Comparison of ENCODE assay signal across 17 cellular contexts in the genomic region with DNA sequence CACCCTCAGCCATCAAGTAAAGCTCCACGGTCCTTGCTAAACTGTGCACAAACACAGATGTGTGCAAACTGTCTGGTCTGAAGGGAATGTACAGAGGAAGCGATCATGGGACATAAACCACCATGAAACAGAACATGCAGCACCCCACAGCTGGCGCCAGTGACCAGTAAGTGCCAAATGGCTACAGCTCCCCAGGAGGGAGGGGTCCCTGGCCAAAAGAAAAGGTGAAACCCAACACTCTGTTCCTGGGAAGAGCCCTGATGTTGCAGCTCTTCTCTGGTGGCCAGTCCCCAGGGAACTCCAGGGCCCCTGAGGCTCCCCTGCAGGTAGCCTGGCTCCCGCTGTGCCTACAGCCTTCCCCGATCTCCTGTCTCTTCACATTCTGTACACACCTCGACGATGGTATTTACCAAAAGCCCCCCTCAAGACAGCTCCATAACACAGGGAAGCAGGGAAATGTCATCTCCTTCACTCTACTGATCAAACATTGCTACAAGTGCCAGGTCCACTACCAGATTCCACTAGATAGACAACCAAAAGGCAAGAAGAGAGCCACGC. TPM values are rescaled to one million over a fixed set of nuclear protein-coding genes. Genes with fewer than 3 reads are reported as not detected.
DNase-seq lines count a peak whose midpoint lies in the region; ATAC-seq, FAIRE-seq and TF ChIP-seq lines count a peak whose summit lies in the region.
"Had no signal": no experiment of that assay in that cellular context is flagged by ENCODE, and none has a peak within 500 bp of the region (broad histone marks: within the 10 kb centered on the region; RNA-seq: fewer than 3 reads in every experiment).

No MANE protein-coding gene starts in this region.

- peaks cover 32% of the 10 kb centered on the region for H3K4me1 Mint-ChIP-seq in activated CD8-positive, alpha-beta T cell treated with anti-CD3 and anti-CD28 coated beads, Interleukin-2, amount 10 ng/mL, durations not matched to agents 7 days and 5 days (ENCODE audit: low read depth)
- H3K4me1 Mint-ChIP-seq in activated CD8-positive, alpha-beta T cell treated with anti-CD3 and anti-CD28 coated beads for 36 hours (ENCODE audit: low read depth): peaks cover 27% of the 10 kb centered on the region
- peaks cover 19 to 37% of the 10 kb centered on the region in 2 donors for H3K4me1 Mint-ChIP-seq in stimulated activated naive B cell treated with anti-CD40 and anti-IgM and Interleukin-4, amounts not matched to agents 10 μg/mL and 1 μg/mL and 100 μg/mL, for 72 hours

- peak overlapping the region; percentile 15 for H3K4me3 Mint-ChIP-seq in activated CD8-positive, alpha-beta T cell treated with anti-CD3 and anti-CD28 coated beads, Interleukin-2, amount 10 ng/mL, durations not matched to agents 7 days and 5 days
- no peak overlapping the region for H3K4me3 Mint-ChIP-seq in activated CD8-positive, alpha-beta T cell treated with anti-CD3 and anti-CD28 coated beads for 36 hours
- H3K4me3 Mint-ChIP-seq in stimulated activated naive B cell treated with anti-CD40 and anti-IgM and Interleukin-4, amounts not matched to agents 10 μg/mL and 1 μg/mL and 100 μg/mL, for 72 hours: no peak overlapping the region
- H3K4me3 Mint-ChIP-seq: activated naive CD8-positive, alpha-beta T cell treated with anti-CD3 and anti-CD28 coated beads, Interleukin-2, amount 10 ng/mL, durations not matched to agents 7 days and 5 days had no signal

- TF ChIP-seq POLR2A in Peyer's patch (IDR thresholded peaks at IDR 0.05): no peak
- no peak for TF ChIP-seq POLR2A in gastroesophageal sphincter (IDR thresholded peaks at IDR 0.05)
- TF ChIP-seq POLR2A in right lobe of liver (IDR thresholded peaks at IDR 0.05): no peak

- FAIRE-seq in kidney (lab: Jason Lieb, UNC): no peak

- POLR2A ChIA-PET in activated CD8-positive, alpha-beta T cell treated with anti-CD3 and anti-CD28 coated beads, Interleukin-2, amount 10 ng/mL, durations not matched to agents 7 days and 5 days (lab: Charles Lee): no interaction called here
- POLR2A ChIA-PET in activated CD8-positive, alpha-beta T cell treated with anti-CD3 and anti-CD28 coated beads for 36 hours (lab: Charles Lee): interaction anchor here (0.8 kb wide), 1 partner anchor 90 kb away, joined by 3 read pairs; no protein-coding TSS in a partner anchor

- intact Hi-C loops in activated CD8-positive, alpha-beta T cell treated with anti-CD3 and anti-CD28 coated beads for 36 hours (cut with micrococcal nuclease): no loop called here
- intact Hi-C loops in kidney (cut with DNase I) (no loop called here), right lobe of liver (cut with DNase I) (no loop called here)

- no peak overlapping the region for H3K27ac Mint-ChIP-seq in activated CD8-positive, alpha-beta T cell treated with anti-CD3 and anti-CD28 coated beads, Interleukin-2, amount 10 ng/mL, durations not matched to agents 7 days and 5 days
- H3K27ac Mint-ChIP-seq in activated CD8-positive, alpha-beta T cell treated with anti-CD3 and anti-CD28 coated beads for 36 hours: no peak overlapping the region
- peak overlapping the region; percentile 32 for H3K27ac Mint-ChIP-seq in stimulated activated naive B cell treated with anti-CD40 and anti-IgM and Interleukin-4, amounts not matched to agents 10 μg/mL and 1 μg/mL and 100 μg/mL, for 72 hours
- H3K27ac Mint-ChIP-seq: activated naive CD8-positive, alpha-beta T cell treated with anti-CD3 and anti-CD28 coated beads, Interleukin-2, amount 10 ng/mL, durations not matched to agents 7 days and 5 days; HFFc6 had no signal

- TF ChIP-seq CTCF in activated CD8-positive, alpha-beta T cell treated with anti-CD3 and anti-CD28 coated beads for 36 hours (IDR thresholded peaks at IDR 0.05): no peak
- TF ChIP-seq CTCF in Peyer's patch (IDR thresholded peaks at IDR 0.05): no peak
- no peak for TF ChIP-seq CTCF in kidney (IDR thresholded peaks at IDR 0.05; ENCODE audit: borderline replicate concordance, extremely low read depth, insufficient read depth)
- no peak for TF ChIP-seq CTCF in gastroesophageal sphincter (IDR thresholded peaks at IDR 0.05)
- no peak for TF ChIP-seq CTCF in right lobe of liver (IDR thresholded peaks at IDR 0.05)

- H3K9me3 Mint-ChIP-seq in activated CD8-positive, alpha-beta T cell treated with anti-CD3 and anti-CD28 coated beads, Interleukin-2, amount 10 ng/mL, durations not matched to agents 7 days and 5 days (ENCODE audit: insufficient read depth): no peaks in the 10 kb centered on the region
- H3K9me3 Mint-ChIP-seq in activated CD8-positive, alpha-beta T cell treated with anti-CD3 and anti-CD28 coated beads for 36 hours: no peaks in the 10 kb centered on the region
- H3K9me3 Mint-ChIP-seq in stimulated activated naive B cell treated with anti-CD40 and anti-IgM and Interleukin-4, amounts not matched to agents 10 μg/mL and 1 μg/mL and 100 μg/mL, for 72 hours: no peaks in the 10 kb centered on the region
- H3K9me3 Mint-ChIP-seq: activated naive CD8-positive, alpha-beta T cell treated with anti-CD3 and anti-CD28 coated beads, Interleukin-2, amount 10 ng/mL, durations not matched to agents 7 days and 5 days; HFFc6 had no signal

- no peak for TF ChIP-seq EP300 in gastroesophageal sphincter (IDR thresholded peaks at IDR 0.05)

- H3K4me3 ChIP-seq in Peyer's patch (no peak overlapping the region), kidney (ENCODE audit: low read length in 2 of 2) (no peak overlapping the region), gastroesophageal sphincter (no peak overlapping the region), right lobe of liver (no peak overlapping the region)

- no peak overlapping the region for H3K27ac ChIP-seq in Peyer's patch
- H3K27ac ChIP-seq in kidney (ENCODE audit: low read depth in 2 of 2, low read length in 2 of 2): no peak overlapping the region
- H3K27ac ChIP-seq in gastroesophageal sphincter: no peak overlapping the region
- no peak overlapping the region for H3K27ac ChIP-seq in right lobe of liver
- H3K27ac ChIP-seq: HL-60 had no signal

- DNase-seq in activated CD8-positive, alpha-beta T cell treated with anti-CD3 and anti-CD28 coated beads, Interleukin-2, amount 10 ng/mL, durations not matched to agents 7 days and 5 days: peak; percentile 18
- DNase-seq in activated CD8-positive, alpha-beta T cell treated with anti-CD3 and anti-CD28 coated beads for 36 hours: no peak
- DNase-seq in Peyer's patch: peak in 2 of 3 donors; percentile 26 to 33
- DNase-seq in kidney: peak; percentile 42
- no peak for DNase-seq in stimulated activated naive B cell treated with anti-CD40 and anti-IgM and Interleukin-4, amounts not matched to agents 10 μg/mL and 1 μg/mL and 100 μg/mL, for 72 hours
- no peak for DNase-seq in right lobe of liver
- DNase-seq in putamen (ENCODE audit: low spot score): no peak
- DNase-seq: caudate nucleus, COR-L47, foreskin fibroblast, GF-D8, HFFc6, mammary epithelial cell, NCI-H1417 treated with DMSO at 0.1 percent for 48 hours had no signal

- CTCF ChIA-PET in activated CD8-positive, alpha-beta T cell treated with anti-CD3 and anti-CD28 coated beads, Interleukin-2, amount 10 ng/mL, durations not matched to agents 7 days and 5 days (lab: Charles Lee): interaction anchor here (0.8 to 1.7 kb wide), 3 partner anchors 22 to 147 kb away, joined by 3 to 9 read pairs (median 4); partner anchors contain the start of gene ZNF74
- CTCF ChIA-PET in activated CD8-positive, alpha-beta T cell treated with anti-CD3 and anti-CD28 coated beads for 36 hours (lab: Charles Lee): interaction anchor here (0.8 to 1.4 kb wide), 6 partner anchors 18 to 87 kb away, joined by 3 to 7 read pairs (median 3); partner anchors contain the start of gene ZNF74

- H3K36me3 ChIP-seq in Peyer's patch (no peaks in the 10 kb centered on the region), kidney (ENCODE audit: control insufficient read depth in 1 of 2, insufficient read depth in 2 of 2, low read length in 2 of 2) (no peaks in the 10 kb centered on the region), gastroesophageal sphincter (peaks cover 0 to 20% of the 10 kb centered on the region in 2 donors), right lobe of liver (no peaks in the 10 kb centered on the region)

- no peaks in the 10 kb centered on the region for H3K27me3 Mint-ChIP-seq in activated CD8-positive, alpha-beta T cell treated with anti-CD3 and anti-CD28 coated beads, Interleukin-2, amount 10 ng/mL, durations not matched to agents 7 days and 5 days (ENCODE audit: low read depth)
- no peaks in the 10 kb centered on the region for H3K27me3 Mint-ChIP-seq in activated CD8-positive, alpha-beta T cell treated with anti-CD3 and anti-CD28 coated beads for 36 hours
- H3K27me3 Mint-ChIP-seq in stimulated activated naive B cell treated with anti-CD40 and anti-IgM and Interleukin-4, amounts not matched to agents 10 μg/mL and 1 μg/mL and 100 μg/mL, for 72 hours: no peaks in the 10 kb centered on the region
- H3K27me3 Mint-ChIP-seq: activated naive CD8-positive, alpha-beta T cell treated with anti-CD3 and anti-CD28 coated beads, Interleukin-2, amount 10 ng/mL, durations not matched to agents 7 days and 5 days had no signal

- no peak overlapping the region for H3K9ac ChIP-seq in kidney (ENCODE audit: low read length in 2 of 2)

- H3K9me3 ChIP-seq in Peyer's patch (no peaks in the 10 kb centered on the region), kidney (ENCODE audit: control insufficient read depth in 1 of 2, low read length in 2 of 2) (no peaks in the 10 kb centered on the region), gastroesophageal sphincter (no peaks in the 10 kb centered on the region), right lobe of liver (no peaks in the 10 kb centered on the region)

- no peak for ATAC-seq in activated CD8-positive, alpha-beta T cell treated with anti-CD3 and anti-CD28 coated beads, Interleukin-2, amount 10 ng/mL, durations not matched to agents 7 days and 5 days
- ATAC-seq in activated CD8-positive, alpha-beta T cell treated with anti-CD3 and anti-CD28 coated beads for 36 hours: no peak
- ATAC-seq in stimulated activated naive B cell treated with anti-CD40 and anti-IgM and Interleukin-4, amounts not matched to agents 10 μg/mL and 1 μg/mL and 100 μg/mL, for 72 hours (replicated peaks): no peak
- ATAC-seq in gastroesophageal sphincter: no peak
- ATAC-seq in right lobe of liver: no peak

- no peaks in the 10 kb centered on the region for H3K27me3 ChIP-seq in Peyer's patch
- no peaks in the 10 kb centered on the region for H3K27me3 ChIP-seq in gastroesophageal sphincter
- no peaks in the 10 kb centered on the region for H3K27me3 ChIP-seq in right lobe of liver

- WGBS in gastroesophageal sphincter (ENCODE audit: low coverage in 1 of 2), 2 donors: 90% methylated on average over 2 of the region's 8 CpGs; no CpG with 5 or more reads in 1 of the 2 donors
- WGBS in right lobe of liver (ENCODE audit: insufficient coverage, low coverage, low lambda C conversion rate, missing lambda C conversion rate): no CpG with 5 or more reads among the region's 8 CpGs

- H3K36me3 Mint-ChIP-seq in activated CD8-positive, alpha-beta T cell treated with anti-CD3 and anti-CD28 coated beads, Interleukin-2, amount 10 ng/mL, durations not matched to agents 7 days and 5 days (ENCODE audit: low read depth): no peaks in the 10 kb centered on the region
- no peaks in the 10 kb centered on the region for H3K36me3 Mint-ChIP-seq in activated CD8-positive, alpha-beta T cell treated with anti-CD3 and anti-CD28 coated beads for 36 hours (ENCODE audit: low read depth)
- H3K36me3 Mint-ChIP-seq in stimulated activated naive B cell treated with anti-CD40 and anti-IgM and Interleukin-4, amounts not matched to agents 10 μg/mL and 1 μg/mL and 100 μg/mL, for 72 hours: no peaks in the 10 kb centered on the region
- H3K36me3 Mint-ChIP-seq: activated naive CD8-positive, alpha-beta T cell treated with anti-CD3 and anti-CD28 coated beads, Interleukin-2, amount 10 ng/mL, durations not matched to agents 7 days and 5 days had no signal

- peaks cover 0 to 36% (median 7%) of the 10 kb centered on the region in 4 donors for H3K4me1 ChIP-seq in Peyer's patch
- peaks cover 8 to 14% of the 10 kb centered on the region in 2 donors for H3K4me1 ChIP-seq in kidney (ENCODE audit: control insufficient read depth in 1 of 2, insufficient read depth in 1 of 2, low read depth in 1 of 2, low read length in 2 of 2)
- peaks cover 0 to 55% (median 19%) of the 10 kb centered on the region in 3 donors for H3K4me1 ChIP-seq in gastroesophageal sphincter
- peaks cover 0 to 47% (median 23%) of the 10 kb centered on the region in 4 donors for H3K4me1 ChIP-seq in right lobe of liver

RNA-seq across cellular contexts. Expression of gene DGCR6L, which starts 2.9 kb away (rescaled TPM):
- total RNA-seq in activated CD8-positive, alpha-beta T cell treated with anti-CD3 and anti-CD28 coated beads, Interleukin-2, amount 10 ng/mL, durations not matched to agents 7 days and 5 days: 10 to 100 TPM; 50.4 to 56.3 TPM
- 10 to 100 TPM; 30.7 to 32.0 TPM for total RNA-seq in activated CD8-positive, alpha-beta T cell treated with anti-CD3 and anti-CD28 coated beads for 36 hours
- total RNA-seq in Peyer's patch: 10 to 100 TPM; 21.3 to 38.9 (median 31.9) TPM
- 35.3 TPM for total RNA-seq in kidney
- 137 TPM for polyA plus RNA-seq in kidney (ENCODE audit: insufficient read depth, low read depth, low replicate concordance)
- total RNA-seq in gastroesophageal sphincter: 10 to 100 TPM; 39.8 to 69.2 (median 60.4) TPM
- 10 to 100 TPM; 32.6 to 79.9 (median 50.9) TPM for total RNA-seq in right lobe of liver

RNA-seq across cellular contexts. Expression of gene RTN4R, which starts 48.8 kb away (rescaled TPM):
- 1 to 10 TPM; 3.7 to 3.8 TPM for total RNA-seq in activated CD8-positive, alpha-beta T cell treated with anti-CD3 and anti-CD28 coated beads, Interleukin-2, amount 10 ng/mL, durations not matched to agents 7 days and 5 days
- 1 to 10 TPM; 2.8 to 3.7 TPM for total RNA-seq in activated CD8-positive, alpha-beta T cell treated with anti-CD3 and anti-CD28 coated beads for 36 hours
- total RNA-seq in Peyer's patch: 1 to 10 TPM; 5.2 to 9.1 (median 5.7) TPM
- total RNA-seq in kidney: 1.2 TPM
- polyA plus RNA-seq in kidney (ENCODE audit: insufficient read depth, low read depth, low replicate concordance): 2.5 TPM
- total RNA-seq in gastroesophageal sphincter: 1 to 10 TPM in 2 of 4 donors, not detected in 2; 1.3 to 2.4 TPM
- 10 to 100 TPM in 2 of 6 experiments, 1 to 10 TPM in 4; 3.0 to 12.4 (median 8.5) TPM for total RNA-seq in right lobe of liver

Comparison
In these comparisons a context has a peak if more than half of its experiments do, and no peak if none do; other contexts are left out.
1. DNase-seq: peak in activated CD8-positive, alpha-beta T cell treated with anti-CD3 and anti-CD28 coated beads, Interleukin-2, amount 10 ng/mL, durations not matched to agents 7 days and 5 days (single experiment), Peyer's patch (2 of 3) and kidney (single experiment); none in activated CD8-positive, alpha-beta T cell treated with anti-CD3 and anti-CD28 coated beads for 36 hours (single experiment), stimulated activated naive B cell treated with anti-CD40 and anti-IgM and Interleukin-4, amounts not matched to agents 10 μg/mL and 1 μg/mL and 100 μg/mL, for 72 hours (single experiment), right lobe of liver (0 of 3) and putamen (single experiment).